In the genomic region with DNA sequence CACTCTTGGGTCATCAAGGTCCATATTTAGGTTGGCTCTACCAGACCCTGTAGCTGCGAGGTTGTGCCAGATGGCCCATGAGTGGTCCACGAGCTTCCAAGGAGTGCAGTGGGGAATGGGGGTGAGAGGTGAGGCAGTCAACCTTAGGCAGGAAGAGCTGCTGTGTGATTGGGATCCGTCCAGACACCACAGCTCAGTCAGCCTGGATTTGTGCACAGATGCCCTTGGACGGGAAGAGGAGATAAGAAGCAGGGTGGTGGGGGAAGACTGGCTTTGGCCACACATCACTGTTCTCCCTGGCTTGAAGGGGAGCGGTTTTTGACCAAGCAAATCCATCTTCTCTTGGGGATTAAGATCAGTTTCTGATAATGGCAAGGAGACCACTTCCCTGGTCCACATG, we compare ENCODE assay signal across 2 cellular contexts.
TF ChIP-seq lines count a peak whose summit lies in the region.

No MANE protein-coding gene starts in this region.

TF ChIP-seq in SK-N-SH, 30 proteins besides CTCF, POLR2A, EP300 and RAD21:
- TF ChIP-seq, protein P1, sequence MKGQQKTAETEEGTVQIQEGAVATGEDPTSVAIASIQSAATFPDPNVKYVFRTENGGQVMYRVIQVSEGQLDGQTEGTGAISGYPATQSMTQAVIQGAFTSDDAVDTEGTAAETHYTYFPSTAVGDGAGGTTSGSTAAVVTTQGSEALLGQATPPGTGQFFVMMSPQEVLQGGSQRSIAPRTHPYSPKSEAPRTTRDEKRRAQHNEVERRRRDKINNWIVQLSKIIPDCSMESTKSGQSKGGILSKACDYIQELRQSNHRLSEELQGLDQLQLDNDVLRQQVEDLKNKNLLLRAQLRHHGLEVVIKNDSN (IDR thresholded peaks at IDR 0.05; ENCODE audit: borderline replicate concordance, low read depth): no peak
- TF ChIP-seq GATA2 (CRISPR knock-in tag; IDR thresholded peaks at IDR 0.05) (peak; percentile 79), CHD2 (IDR thresholded peaks at IDR 0.05; ENCODE audit: low read length, partially characterized antibody) (peak; percentile 18)

TF ChIP-seq in SK-N-SH treated with all-trans-retinoic acid at 6 μM for 48 hours, 23 proteins besides CTCF, POLR2A, EP300 and RAD21:
- TF ChIP-seq, protein P2, sequence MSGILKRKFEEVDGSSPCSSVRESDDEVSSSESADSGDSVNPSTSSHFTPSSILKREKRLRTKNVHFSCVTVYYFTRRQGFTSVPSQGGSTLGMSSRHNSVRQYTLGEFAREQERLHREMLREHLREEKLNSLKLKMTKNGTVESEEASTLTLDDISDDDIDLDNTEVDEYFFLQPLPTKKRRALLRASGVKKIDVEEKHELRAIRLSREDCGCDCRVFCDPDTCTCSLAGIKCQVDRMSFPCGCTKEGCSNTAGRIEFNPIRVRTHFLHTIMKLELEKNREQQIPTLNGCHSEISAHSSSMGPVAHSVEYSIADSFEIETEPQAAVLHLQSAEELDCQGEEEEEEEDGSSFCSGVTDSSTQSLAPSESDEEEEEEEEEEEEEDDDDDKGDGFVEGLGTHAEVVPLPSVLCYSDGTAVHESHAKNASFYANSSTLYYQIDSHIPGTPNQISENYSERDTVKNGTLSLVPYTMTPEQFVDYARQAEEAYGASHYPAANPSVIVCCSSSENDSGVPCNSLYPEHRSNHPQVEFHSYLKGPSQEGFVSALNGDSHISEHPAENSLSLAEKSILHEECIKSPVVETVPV (CRISPR knock-in tag; IDR thresholded peaks at IDR 0.05): no peak
- no peak for TF ChIP-seq ZNF8 (CRISPR knock-in tag; IDR thresholded peaks at IDR 0.05)
- TF ChIP-seq ZC3H10 (CRISPR knock-in tag; IDR thresholded peaks at IDR 0.05): no peak
- no peak for TF ChIP-seq OSR1 (CRISPR knock-in tag; IDR thresholded peaks at IDR 0.05)
- no peak for TF ChIP-seq RARB (CRISPR knock-in tag; IDR thresholded peaks at IDR 0.05)
- TF ChIP-seq GLIS3 (CRISPR knock-in tag; IDR thresholded peaks at IDR 0.05): no peak
- no peak for TF ChIP-seq ISL1 (CRISPR knock-in tag; IDR thresholded peaks at IDR 0.05)
- no peak for TF ChIP-seq ZNF565 (CRISPR knock-in tag; conservative IDR thresholded peaks at IDR 0.05; ENCODE audit: low read depth)
- TF ChIP-seq CSDC2 (CRISPR knock-in tag; IDR thresholded peaks at IDR 0.05): no peak
- no peak for TF ChIP-seq ESRRG (CRISPR knock-in tag; IDR thresholded peaks at IDR 0.05)
- TF ChIP-seq, protein P3, sequence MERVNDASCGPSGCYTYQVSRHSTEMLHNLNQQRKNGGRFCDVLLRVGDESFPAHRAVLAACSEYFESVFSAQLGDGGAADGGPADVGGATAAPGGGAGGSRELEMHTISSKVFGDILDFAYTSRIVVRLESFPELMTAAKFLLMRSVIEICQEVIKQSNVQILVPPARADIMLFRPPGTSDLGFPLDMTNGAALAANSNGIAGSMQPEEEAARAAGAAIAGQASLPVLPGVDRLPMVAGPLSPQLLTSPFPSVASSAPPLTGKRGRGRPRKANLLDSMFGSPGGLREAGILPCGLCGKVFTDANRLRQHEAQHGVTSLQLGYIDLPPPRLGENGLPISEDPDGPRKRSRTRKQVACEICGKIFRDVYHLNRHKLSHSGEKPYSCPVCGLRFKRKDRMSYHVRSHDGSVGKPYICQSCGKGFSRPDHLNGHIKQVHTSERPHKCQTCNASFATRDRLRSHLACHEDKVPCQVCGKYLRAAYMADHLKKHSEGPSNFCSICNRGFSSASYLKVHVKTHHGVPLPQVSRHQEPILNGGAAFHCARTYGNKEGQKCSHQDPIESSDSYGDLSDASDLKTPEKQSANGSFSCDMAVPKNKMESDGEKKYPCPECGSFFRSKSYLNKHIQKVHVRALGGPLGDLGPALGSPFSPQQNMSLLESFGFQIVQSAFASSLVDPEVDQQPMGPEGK (CRISPR knock-in tag; IDR thresholded peaks at IDR 0.05; ENCODE audit: borderline replicate concordance): no peak
- TF ChIP-seq ZFP30 (CRISPR knock-in tag; IDR thresholded peaks at IDR 0.05): no peak
- TF ChIP-seq, protein P4, sequence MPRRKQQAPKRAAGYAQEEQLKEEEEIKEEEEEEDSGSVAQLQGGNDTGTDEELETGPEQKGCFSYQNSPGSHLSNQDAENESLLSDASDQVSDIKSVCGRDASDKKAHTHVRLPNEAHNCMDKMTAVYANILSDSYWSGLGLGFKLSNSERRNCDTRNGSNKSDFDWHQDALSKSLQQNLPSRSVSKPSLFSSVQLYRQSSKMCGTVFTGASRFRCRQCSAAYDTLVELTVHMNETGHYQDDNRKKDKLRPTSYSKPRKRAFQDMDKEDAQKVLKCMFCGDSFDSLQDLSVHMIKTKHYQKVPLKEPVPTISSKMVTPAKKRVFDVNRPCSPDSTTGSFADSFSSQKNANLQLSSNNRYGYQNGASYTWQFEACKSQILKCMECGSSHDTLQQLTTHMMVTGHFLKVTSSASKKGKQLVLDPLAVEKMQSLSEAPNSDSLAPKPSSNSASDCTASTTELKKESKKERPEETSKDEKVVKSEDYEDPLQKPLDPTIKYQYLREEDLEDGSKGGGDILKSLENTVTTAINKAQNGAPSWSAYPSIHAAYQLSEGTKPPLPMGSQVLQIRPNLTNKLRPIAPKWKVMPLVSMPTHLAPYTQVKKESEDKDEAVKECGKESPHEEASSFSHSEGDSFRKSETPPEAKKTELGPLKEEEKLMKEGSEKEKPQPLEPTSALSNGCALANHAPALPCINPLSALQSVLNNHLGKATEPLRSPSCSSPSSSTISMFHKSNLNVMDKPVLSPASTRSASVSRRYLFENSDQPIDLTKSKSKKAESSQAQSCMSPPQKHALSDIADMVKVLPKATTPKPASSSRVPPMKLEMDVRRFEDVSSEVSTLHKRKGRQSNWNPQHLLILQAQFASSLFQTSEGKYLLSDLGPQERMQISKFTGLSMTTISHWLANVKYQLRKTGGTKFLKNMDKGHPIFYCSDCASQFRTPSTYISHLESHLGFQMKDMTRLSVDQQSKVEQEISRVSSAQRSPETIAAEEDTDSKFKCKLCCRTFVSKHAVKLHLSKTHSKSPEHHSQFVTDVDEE (CRISPR knock-in tag; IDR thresholded peaks at IDR 0.05): no peak
- TF ChIP-seq TCF4 (CRISPR knock-in tag; IDR thresholded peaks at IDR 0.05; ENCODE audit: borderline replicate concordance): no peak
- no peak for TF ChIP-seq TOX (CRISPR knock-in tag; IDR thresholded peaks at IDR 0.05; ENCODE audit: borderline replicate concordance)
- TF ChIP-seq SNAI2 (CRISPR knock-in tag; IDR thresholded peaks at IDR 0.05): no peak
